7 cellular contexts compared by ENCODE assay signal in genomic region chr1:228407118-228408040, GRCh38. TPM values are rescaled to one million over a fixed set of nuclear protein-coding genes. Genes with fewer than 3 reads are reported as not detected.
A peak's percentile ranks its signal among the peaks of the same experiment; 100 is the strongest.
DNase-seq lines count a peak whose midpoint lies in the region; ATAC-seq, FAIRE-seq and TF ChIP-seq lines count a peak whose summit lies in the region.

No MANE protein-coding gene starts in this region.

- H3K4me1 Mint-ChIP-seq in T-helper 17 cell = peaks cover 37% of the 10 kb centered on the region
- peaks cover 30 to 60% of the 10 kb centered on the region in 2 donors for H3K4me1 Mint-ChIP-seq in stimulated activated naive B cell treated with anti-CD40 and anti-IgM and Interleukin-4, amounts not matched to agents 10 μg/mL and 1 μg/mL and 100 μg/mL, for 72 hours

- H3K9ac ChIP-seq in iPS-15b (ENCODE audit: low read depth, low read length) = no peak overlapping the region

- H3K27me3 Mint-ChIP-seq in T-helper 17 cell = no peaks in the 10 kb centered on the region
- H3K27me3 Mint-ChIP-seq in stimulated activated naive B cell treated with anti-CD40 and anti-IgM and Interleukin-4, amounts not matched to agents 10 μg/mL and 1 μg/mL and 100 μg/mL, for 72 hours = no peaks in the 10 kb centered on the region

- no peaks in the 10 kb centered on the region for H3K4me1 ChIP-seq in iPS-15b (ENCODE audit: control insufficient read depth, insufficient read depth, low read length)

- H3K4me3 ChIP-seq in iPS-15b (ENCODE audit: low read depth, low read length) = peak overlapping the region; percentile 58

- peaks cover 4% of the 10 kb centered on the region for H3K36me3 ChIP-seq in iPS-15b (ENCODE audit: control insufficient read depth, insufficient read depth, low read length)

- peak overlapping the region; percentile 93 for H3K27ac Mint-ChIP-seq in T-helper 17 cell
- H3K27ac Mint-ChIP-seq in stimulated activated naive B cell treated with anti-CD40 and anti-IgM and Interleukin-4, amounts not matched to agents 10 μg/mL and 1 μg/mL and 100 μg/mL, for 72 hours = peak overlapping the region; percentile 69

- H3K4me3 Mint-ChIP-seq in T-helper 17 cell = peak overlapping the region; percentile 95
- H3K4me3 Mint-ChIP-seq in stimulated activated naive B cell treated with anti-CD40 and anti-IgM and Interleukin-4, amounts not matched to agents 10 μg/mL and 1 μg/mL and 100 μg/mL, for 72 hours = peak overlapping the region; percentile 95

- H3K27me3 ChIP-seq in iPS-15b (ENCODE audit: control insufficient read depth, insufficient read depth, low read length) = no peaks in the 10 kb centered on the region

- H3K9me3 ChIP-seq in T-helper 17 cell (ENCODE audit: control insufficient read depth, low read length, poor library complexity, severe bottlenecking) (no peaks in the 10 kb centered on the region), iPS-15b (ENCODE audit: control insufficient read depth, insufficient read depth, low read length) (no peaks in the 10 kb centered on the region)

- H3K9me3 Mint-ChIP-seq in stimulated activated naive B cell treated with anti-CD40 and anti-IgM and Interleukin-4, amounts not matched to agents 10 μg/mL and 1 μg/mL and 100 μg/mL, for 72 hours = no peaks in the 10 kb centered on the region

- H3K36me3 Mint-ChIP-seq in T-helper 17 cell (ENCODE audit: low read depth) = no peaks in the 10 kb centered on the region
- H3K36me3 Mint-ChIP-seq in stimulated activated naive B cell treated with anti-CD40 and anti-IgM and Interleukin-4, amounts not matched to agents 10 μg/mL and 1 μg/mL and 100 μg/mL, for 72 hours = peaks cover 18 to 28% of the 10 kb centered on the region in 2 donors

- DNase-seq in H54 (ENCODE audit: insufficient read length, low spot score) = no peak
- DNase-seq in T-helper 17 cell = no peak
- no peak for DNase-seq in stimulated activated naive B cell treated with anti-CD40 and anti-IgM and Interleukin-4, amounts not matched to agents 10 μg/mL and 1 μg/mL and 100 μg/mL, for 72 hours

- no peak for FAIRE-seq in H54 (lab: Jason Lieb, UNC)

- peak; percentile 69 for TF ChIP-seq POLR2A in H54 (IDR thresholded peaks at IDR 0.05; ENCODE audit: low read depth, low read length)

- ATAC-seq in T-helper 17 cell = no peak
- ATAC-seq in stimulated activated naive B cell treated with anti-CD40 and anti-IgM and Interleukin-4, amounts not matched to agents 10 μg/mL and 1 μg/mL and 100 μg/mL, for 72 hours (replicated peaks) = peak in 1 of 2 donors; percentile 68
- ATAC-seq in GM21825 (IDR thresholded peaks at IDR 0.05; ENCODE audit: unreplicated experiment) = no peak
- no peak for ATAC-seq in HG03025 (IDR thresholded peaks at IDR 0.05; ENCODE audit: low FRiP score, unreplicated experiment)
- ATAC-seq in HG03520 (IDR thresholded peaks at IDR 0.05; ENCODE audit: unreplicated experiment) = no peak

RNA-seq across cellular contexts. Expression of gene TRIM11, which starts 0.7 kb away (rescaled TPM):
- total RNA-seq in T-helper 17 cell = 10 to 100 TPM; 35.5 to 52.5 TPM

RNA-seq across cellular contexts. Expression of gene TRIM17, which starts 9.3 kb away (rescaled TPM):
- 1 to 10 TPM in 1 of 2 donors, under 1 TPM in 1; 0.47 to 2.0 TPM for total RNA-seq in T-helper 17 cell
